Comparison of ENCODE assay signal across 8 cellular contexts in the genomic region with DNA sequence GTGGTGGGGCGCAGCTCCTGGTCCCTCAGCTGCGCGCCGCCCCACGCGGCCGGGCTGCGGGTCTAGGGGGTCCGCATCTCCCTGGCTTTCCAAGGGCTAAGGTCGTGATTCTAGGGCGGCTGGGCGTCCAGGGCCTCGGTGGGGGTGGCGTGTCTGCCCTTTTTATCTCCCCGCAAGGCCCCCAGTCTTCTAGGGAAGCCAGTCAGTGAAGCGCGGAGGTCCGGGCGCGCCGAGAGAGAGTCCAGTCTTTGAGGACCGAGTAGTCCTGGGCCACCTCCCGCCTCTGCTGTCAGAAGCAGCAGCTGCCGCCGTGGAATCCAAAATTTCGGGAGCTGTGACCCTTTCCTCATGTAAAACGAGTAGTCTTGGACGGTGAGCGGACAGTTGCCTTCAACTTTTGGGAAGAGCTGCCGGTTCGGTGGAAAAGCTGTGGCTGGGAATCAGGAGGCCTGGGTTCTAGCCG. TPM values are rescaled to one million over a fixed set of nuclear protein-coding genes. Genes with fewer than 3 reads are reported as not detected.
DNase-seq lines count a peak whose midpoint lies in the region; ATAC-seq and TF ChIP-seq lines count a peak whose summit lies in the region.
"Not testable (repeated sequence)": the region's sequence is repeated elsewhere in the genome, so short reads cannot be mapped to it uniquely, and the experiment has no call there.

No MANE protein-coding gene starts in this region.

- not testable (repeated sequence) for H3K9me3 ChIP-seq in BLaER1; PC-9 (ENCODE audit: insufficient read depth, low read depth)

- H3F3A ChIP-seq in PC-9 (ENCODE audit: insufficient read depth, low read depth) = not testable (repeated sequence)

- peak; percentile 16 for ATAC-seq in GM21381 (IDR thresholded peaks at IDR 0.05; ENCODE audit: unreplicated experiment)
- ATAC-seq in HG03159 (IDR thresholded peaks at IDR 0.05; ENCODE audit: unreplicated experiment) = peak; percentile 52
- peak; percentile 17 for ATAC-seq in activated naive CD8-positive, alpha-beta T cell treated with anti-CD3 and anti-CD28 coated beads, Interleukin-2, amount 10 ng/mL, durations not matched to agents 7 days and 5 days (ENCODE audit: low read depth)

- TF ChIP-seq CTCF in PC-9 (conservative IDR thresholded peaks at IDR 0.05) = not testable (repeated sequence)

- H3K9me3 Mint-ChIP-seq in activated naive CD8-positive, alpha-beta T cell treated with anti-CD3 and anti-CD28 coated beads, Interleukin-2, amount 10 ng/mL, durations not matched to agents 7 days and 5 days = not testable (repeated sequence)

- peak overlapping the region; percentile 90 for H2AFZ ChIP-seq in PC-9

- H3K36me3 ChIP-seq in BLaER1; PC-9 (ENCODE audit: low read depth): not testable (repeated sequence)

- not testable (repeated sequence) for H3K9me2 ChIP-seq in PC-9 (ENCODE audit: insufficient read depth)

- H3K4me3 Mint-ChIP-seq in activated naive CD8-positive, alpha-beta T cell treated with anti-CD3 and anti-CD28 coated beads, Interleukin-2, amount 10 ng/mL, durations not matched to agents 7 days and 5 days = peak overlapping the region; percentile 91

- H3K4me1 ChIP-seq in BLaER1 = peaks cover 43% of the 10 kb centered on the region
- H3K4me1 ChIP-seq in PC-9 (replicated peaks; ENCODE audit: insufficient read depth) = not testable (repeated sequence)

- not testable (repeated sequence) for H3K27me3 ChIP-seq in BLaER1; PC-9 (ENCODE audit: insufficient read depth, low read depth)

- H3K27ac Mint-ChIP-seq in activated naive CD8-positive, alpha-beta T cell treated with anti-CD3 and anti-CD28 coated beads, Interleukin-2, amount 10 ng/mL, durations not matched to agents 7 days and 5 days = peak overlapping the region; percentile 95

- peaks cover 39% of the 10 kb centered on the region for H3K79me2 ChIP-seq in PC-9 (ENCODE audit: low read depth)

- peaks cover 19% of the 10 kb centered on the region for H3K36me3 Mint-ChIP-seq in activated naive CD8-positive, alpha-beta T cell treated with anti-CD3 and anti-CD28 coated beads, Interleukin-2, amount 10 ng/mL, durations not matched to agents 7 days and 5 days

- peaks cover 43% of the 10 kb centered on the region for H4K20me1 ChIP-seq in BLaER1
- H4K20me1 ChIP-seq in PC-9 (ENCODE audit: insufficient read depth) = not testable (repeated sequence)

- not testable (repeated sequence) for H3K27me3 Mint-ChIP-seq in activated naive CD8-positive, alpha-beta T cell treated with anti-CD3 and anti-CD28 coated beads, Interleukin-2, amount 10 ng/mL, durations not matched to agents 7 days and 5 days

- H3K4me3 ChIP-seq in BLaER1 (peak overlapping the region; percentile 93), PC-9 (peak overlapping the region; percentile 91), skin epidermis (peak overlapping the region; percentile 82 to 96 (median 92))

- H3K9ac ChIP-seq in BLaER1 = peak overlapping the region; percentile 94

- POLR2A ChIA-PET in PC-9 (lab: Charles Lee; ENCODE audit: unreplicated experiment) = interaction anchor here (0.7 kb wide), 1 partner anchor 207 kb away, joined by 3 read pairs; no protein-coding TSS in a partner anchor
- POLR2A ChIA-PET in activated naive CD8-positive, alpha-beta T cell treated with anti-CD3 and anti-CD28 coated beads, Interleukin-2, amount 10 ng/mL, durations not matched to agents 7 days and 5 days (lab: Charles Lee) = interaction anchor here (1.4 to 5.6 kb wide), 3 partner anchors 39 to 225 kb away, joined by 4 to 46 read pairs (median 5); partner anchors contain the start of gene ZCCHC7

- intact Hi-C loops in PC-9 (cut with micrococcal nuclease; ENCODE audit: unreplicated experiment) = loop anchor here (5.0 kb wide), 1 partner anchor 42 kb away; the partner anchor contains the start of gene ZCCHC7

- TSS peak; percentile 60 for BruUV-seq in PC-9 (replicated peaks; lab: Mats Ljungman, UMichigan)

- CTCF ChIA-PET in PC-9 (lab: Charles Lee) = not testable (repeated sequence)

- H3K27ac ChIP-seq in BLaER1 (peak overlapping the region; percentile 93), PC-9 (peak overlapping the region; percentile 25; the same call in 1 of the 2 replicates), skin epidermis (peak overlapping the region; percentile 62 to 96 (median 86))

- H3K4me2 ChIP-seq in BLaER1 (peak overlapping the region; percentile 90), PC-9 (peak overlapping the region; percentile 82)

- peaks cover 28% of the 10 kb centered on the region for H3K4me1 Mint-ChIP-seq in activated naive CD8-positive, alpha-beta T cell treated with anti-CD3 and anti-CD28 coated beads, Interleukin-2, amount 10 ng/mL, durations not matched to agents 7 days and 5 days

- not testable (repeated sequence) for DNase-seq in PC-9; activated naive CD8-positive, alpha-beta T cell treated with anti-CD3 and anti-CD28 coated beads, Interleukin-2, amount 10 ng/mL, durations not matched to agents 7 days and 5 days
- DNase-seq in fibroblast of gingiva (ENCODE audit: low read depth) (peak; percentile 6), lung microvascular endothelial cell (ENCODE audit: low read depth in 2 of 2) (peak; percentile 19 to 38)

RNA-seq across cellular contexts. Expression of gene ZCCHC7, which starts 40.2 kb away (rescaled TPM):
- total RNA-seq in PC-9 (2021) (14.1 and 15.9 TPM in 2 replicates), lung microvascular endothelial cell (6.5 and 9.9 TPM in 2 replicates)
- total RNA-seq in activated naive CD8-positive, alpha-beta T cell treated with anti-CD3 and anti-CD28 coated beads, Interleukin-2, amount 10 ng/mL, durations not matched to agents 7 days and 5 days = 10 to 100 TPM; 32.8 to 33.5 TPM

RNA-seq across cellular contexts. Expression of gene PAX5, which starts 46.1 kb away (rescaled TPM):
- total RNA-seq in PC-9 (2021) (not detected in 2 replicates), lung microvascular endothelial cell (not detected in 2 replicates)
- total RNA-seq in activated naive CD8-positive, alpha-beta T cell treated with anti-CD3 and anti-CD28 coated beads, Interleukin-2, amount 10 ng/mL, durations not matched to agents 7 days and 5 days = 1 to 10 TPM in 1 of 2 experiments, under 1 TPM in 1; 0.89 to 1.1 TPM

Comparison
In these comparisons a context has a peak if more than half of its experiments do, and no peak if none do; other contexts are left out.
1. H3K27ac ChIP-seq: peak in every context shown above with its lines; median percentile 93 in BLaER1; 86 in skin epidermis; 25 in PC-9.